Comparison of ENCODE assay signal across 38 cellular contexts in genomic region chr1:110570307-110570706, GRCh38. TPM values are rescaled to one million over a fixed set of nuclear protein-coding genes. Genes with fewer than 3 reads are reported as not detected.
"Had no signal": no experiment of that assay in that cellular context is flagged by ENCODE, and none has a peak within 500 bp of the region (broad histone marks: within the 10 kb centered on the region; RNA-seq: fewer than 3 reads in every experiment).

No MANE protein-coding gene starts in this region.

- H3K4me3 ChIP-seq: MG63, PC-9 had no signal

- H3K4me3 Mint-ChIP-seq: activated B cell treated with CpG ODN at 0.5 μM for 24 hours; activated CD4-positive, alpha-beta memory T cell treated with anti-CD3 and anti-CD28 coated beads, Interleukin-2, amount 10 ng/mL, durations not matched to agents 7 days and 5 days; activated CD8-positive, alpha-beta memory T cell treated with anti-CD3 and anti-CD28 coated beads, Interleukin-2, amount 10 ng/mL, durations not matched to agents 7 days and 5 days; activated naive CD8-positive, alpha-beta T cell treated with anti-CD3 and anti-CD28 coated beads for 36 hours; activated T-cell treated with anti-CD3 and anti-CD28 coated beads, Interleukin-2, amount 50 U/mL, for 72 hours; activated T-helper 17 cell treated with anti-CD3 and anti-CD28 coated beads, Interleukin-2, amount 50 U/mL, for 72 hours had no signal

- H3K27ac Mint-ChIP-seq: activated B cell treated with CpG ODN at 0.5 μM for 24 hours; activated CD4-positive, alpha-beta memory T cell treated with anti-CD3 and anti-CD28 coated beads, Interleukin-2, amount 10 ng/mL, durations not matched to agents 7 days and 5 days; activated CD8-positive, alpha-beta memory T cell treated with anti-CD3 and anti-CD28 coated beads, Interleukin-2, amount 10 ng/mL, durations not matched to agents 7 days and 5 days; activated naive CD8-positive, alpha-beta T cell treated with anti-CD3 and anti-CD28 coated beads for 36 hours; activated T-cell treated with anti-CD3 and anti-CD28 coated beads, Interleukin-2, amount 50 U/mL, for 72 hours; activated T-helper 17 cell treated with anti-CD3 and anti-CD28 coated beads, Interleukin-2, amount 50 U/mL, for 72 hours had no signal

- ATAC-seq: activated CD8-positive, alpha-beta memory T cell treated with anti-CD3 and anti-CD28 coated beads, Interleukin-2, amount 10 ng/mL, durations not matched to agents 7 days and 5 days; activated T-cell treated with anti-CD3 and anti-CD28 coated beads, Interleukin-2, amount 50 U/mL, for 72 hours; activated T-helper 17 cell treated with anti-CD3 and anti-CD28 coated beads, Interleukin-2, amount 50 U/mL, for 72 hours had no signal

- H3K4me1 Mint-ChIP-seq: activated B cell treated with CpG ODN at 0.5 μM for 24 hours; activated CD4-positive, alpha-beta memory T cell treated with anti-CD3 and anti-CD28 coated beads, Interleukin-2, amount 10 ng/mL, durations not matched to agents 7 days and 5 days; activated CD8-positive, alpha-beta memory T cell treated with anti-CD3 and anti-CD28 coated beads, Interleukin-2, amount 10 ng/mL, durations not matched to agents 7 days and 5 days; activated naive CD8-positive, alpha-beta T cell treated with anti-CD3 and anti-CD28 coated beads for 36 hours; activated T-helper 17 cell treated with anti-CD3 and anti-CD28 coated beads, Interleukin-2, amount 50 U/mL, for 72 hours had no signal

- H3K27ac ChIP-seq: brain microvascular endothelial cell, PC-9, VCaP had no signal

- H3K9me3 Mint-ChIP-seq: activated B cell treated with CpG ODN at 0.5 μM for 24 hours; activated CD4-positive, alpha-beta memory T cell treated with anti-CD3 and anti-CD28 coated beads, Interleukin-2, amount 10 ng/mL, durations not matched to agents 7 days and 5 days; activated naive CD8-positive, alpha-beta T cell treated with anti-CD3 and anti-CD28 coated beads for 36 hours; activated T-cell treated with anti-CD3 and anti-CD28 coated beads, Interleukin-2, amount 50 U/mL, for 72 hours; activated T-helper 17 cell treated with anti-CD3 and anti-CD28 coated beads, Interleukin-2, amount 50 U/mL, for 72 hours had no signal

- H3K27me3 ChIP-seq: brain microvascular endothelial cell had no signal

- H3K9me3 ChIP-seq: MG63 had no signal

- H3K36me3 ChIP-seq: brain microvascular endothelial cell, MG63 had no signal

- H3K36me3 Mint-ChIP-seq: activated CD8-positive, alpha-beta memory T cell treated with anti-CD3 and anti-CD28 coated beads, Interleukin-2, amount 10 ng/mL, durations not matched to agents 7 days and 5 days; activated naive CD8-positive, alpha-beta T cell treated with anti-CD3 and anti-CD28 coated beads for 36 hours had no signal

- DNase-seq: activated B cell treated with CpG ODN at 0.5 μM for 24 hours; activated CD4-positive, alpha-beta memory T cell treated with anti-CD3 and anti-CD28 coated beads, Interleukin-2, amount 10 ng/mL, durations not matched to agents 7 days and 5 days; activated CD4-positive, alpha-beta T cell treated with anti-CD3 and anti-CD28 coated beads for 1 hour; activated CD4-positive, alpha-beta T cell treated with anti-CD3 and anti-CD28 coated beads for 48 hours; activated CD8-positive, alpha-beta memory T cell treated with anti-CD3 and anti-CD28 coated beads for 24 hours; activated CD8-positive, alpha-beta memory T cell treated with anti-CD3 and anti-CD28 coated beads, Interleukin-2, amount 10 ng/mL, durations not matched to agents 7 days and 5 days; activated effector memory CD4-positive, alpha-beta T cell treated with anti-CD3 and anti-CD28 coated beads, Interleukin-2, amount 50 U/mL, for 16 hours; activated naive CD4-positive, alpha-beta T cell; activated naive CD4-positive, alpha-beta T cell treated with anti-CD3 and anti-CD28 coated beads, Interleukin-2, amount 50 U/mL, for 16 hours; activated naive CD8-positive, alpha-beta T cell treated with anti-CD3 and anti-CD28 coated beads for 36 hours; activated T-cell treated with anti-CD3 and anti-CD28 coated beads, Interleukin-2, amount 50 U/mL, for 1 hour; activated T-cell treated with anti-CD3 and anti-CD28 coated beads, Interleukin-2, amount 50 U/mL, for 72 hours; amniotic stem cell; aorta; brain microvascular endothelial cell; central memory CD4-positive, alpha-beta T cell; Kasumi-1; KBM-7; MG63; NCI-H1048; NCI-H1105 treated with DMSO at 0.1 percent for 48 hours; NCI-H1436 treated with DMSO at 0.1 percent for 48 hours; NCI-H187 treated with DMSO at 0.1 percent for 48 hours; NCI-H2081; NCI-H2171 treated with DMSO at 0.1 percent for 48 hours; NCI-H2227 treated with DMSO at 0.1 percent for 48 hours; NCI-H446 treated with DMSO at 0.1 percent for 48 hours; NCI-H524; NK-92 treated with Interleukin-12 subunit alpha and Interleukin-12 subunit beta, amount 100 ng/mL, for 24 hours; PC-9; Right ventricle myocardium superior; SW 1271; T-helper 1 cell; T-helper 2 cell; T-helper 9 cell had no signal

RNA-seq across cellular contexts. Expression of gene KCNA2, which starts 35.9 kb away (rescaled TPM):
- total RNA-seq: PC-9 had no signal

RNA-seq across cellular contexts. Expression of gene KCNA10, which starts 51.3 kb away (rescaled TPM):
- total RNA-seq: activated B cell treated with CpG ODN at 0.5 μM for 24 hours; activated CD4-positive, alpha-beta memory T cell treated with anti-CD3 and anti-CD28 coated beads, Interleukin-2, amount 10 ng/mL, durations not matched to agents 7 days and 5 days; activated CD8-positive, alpha-beta memory T cell treated with anti-CD3 and anti-CD28 coated beads, Interleukin-2, amount 10 ng/mL, durations not matched to agents 7 days and 5 days; activated naive CD8-positive, alpha-beta T cell treated with anti-CD3 and anti-CD28 coated beads for 36 hours; activated T-cell treated with anti-CD3 and anti-CD28 coated beads, Interleukin-2, amount 50 U/mL, for 72 hours; activated T-helper 17 cell treated with anti-CD3 and anti-CD28 coated beads, Interleukin-2, amount 50 U/mL, for 72 hours; aorta; cerebellum; PC-9; Right ventricle myocardium superior had no signal
- polyA plus RNA-seq: aorta had no signal
